Comparison of ENCODE assay signal across 32 cellular contexts in genomic region chr4:12144051-12144450, GRCh38.
"Had no signal": no experiment of that assay in that cellular context is flagged by ENCODE, and none has a peak within 500 bp of the region (broad histone marks: within the 10 kb centered on the region; RNA-seq: fewer than 3 reads in every experiment).

No MANE protein-coding gene starts in this region.

- H3K36me3 ChIP-seq: brain microvascular endothelial cell, cardiac muscle cell, MG63 had no signal

- H3K4me3 ChIP-seq: cardiac muscle cell, K562, MG63, PC-9 had no signal

- H3K27me3 ChIP-seq: brain microvascular endothelial cell, cardiac muscle cell, MG63 had no signal

- H3K9me3 ChIP-seq: MG63 had no signal

- ATAC-seq: activated CD8-positive, alpha-beta T cell treated with anti-CD3 and anti-CD28 coated beads for 36 hours; activated T-cell treated with anti-CD3 and anti-CD28 coated beads, Interleukin-2, amount 50 U/mL, for 72 hours; activated T-helper 17 cell treated with anti-CD3 and anti-CD28 coated beads, Interleukin-2, amount 50 U/mL, for 72 hours; K562 had no signal

- DNase-seq: activated CD4-positive, alpha-beta T cell treated with anti-CD3 and anti-CD28 coated beads, Interleukin-2, amount 10 ng/mL, durations not matched to agents 24 days and 14 days; activated CD4-positive, alpha-beta T cell treated with anti-CD3 and anti-CD28 coated beads, Interleukin-2, amount 50 U/mL, for 4 hours; activated CD8-positive, alpha-beta T cell treated with anti-CD3 and anti-CD28 coated beads for 36 hours; activated effector memory CD4-positive, alpha-beta T cell treated with anti-CD3 and anti-CD28 coated beads, Interleukin-2, amount 50 U/mL, for 16 hours; activated naive CD4-positive, alpha-beta T cell; activated naive CD4-positive, alpha-beta T cell treated with anti-CD3 and anti-CD28 coated beads, Interleukin-2, amount 50 U/mL, for 16 hours; activated naive CD8-positive, alpha-beta T cell treated with anti-CD3 and anti-CD28 coated beads for 36 hours; activated T-cell treated with anti-CD3 and anti-CD28 coated beads, Interleukin-2, amount 50 U/mL, for 1 hour; activated T-cell treated with anti-CD3 and anti-CD28 coated beads, Interleukin-2, amount 50 U/mL, for 72 hours; amniotic stem cell; aorta; brain microvascular endothelial cell; MG63; NCI-H1092 treated with DMSO at 0.1 percent for 48 hours; NCI-H1417; NCI-H146; NCI-H187; NCI-H2029 treated with DMSO at 0.1 percent for 48 hours; NCI-H2107; NCI-H226; NCI-H446 treated with DMSO at 0.1 percent for 48 hours; NCI-H524; PC-9; Right ventricle myocardium superior; SW 1271; T-helper 1 cell; T-helper 2 cell; T-helper 9 cell had no signal

- H3K27ac ChIP-seq: brain microvascular endothelial cell, cardiac muscle cell, PC-9, RWPE1 had no signal
